ENCODE assay signal across 8 cellular contexts in genomic region chr2:95403204-95403721, GRCh38. TPM values are rescaled to one million over a fixed set of nuclear protein-coding genes. Genes with fewer than 3 reads are reported as not detected.
DNase-seq lines count a peak whose midpoint lies in the region; ATAC-seq and TF ChIP-seq lines count a peak whose summit lies in the region.
"Not testable (repeated sequence)": the region's sequence is repeated elsewhere in the genome, so short reads cannot be mapped to it uniquely, and the experiment has no call there.

No MANE protein-coding gene starts in this region.

- DNase-seq in ELF-1 (ENCODE audit: low read depth, low spot score) (peak; percentile 14), SKM-1 treated with dmso at 0.1 percent for 144 hours (lab: John Stamatoyannopoulos, UW; ENCODE audit: unreplicated experiment) (peak; percentile 52), amniotic stem cell (lab: John Stamatoyannopoulos, UW) (peak; percentile 4), glomerular visceral epithelial cell (ENCODE audit: extremely low spot score) (peak; percentile 42), superior temporal gyrus (ENCODE audit: extremely low spot score) (peak; percentile 60)
- DNase-seq in H9, result not testable (repeated sequence)
- peak in 7 of 10 donors; percentile 11 to 62 (median 24) for DNase-seq in naive thymus-derived CD8-positive, alpha-beta T cell

- H3K27me3 Mint-ChIP-seq in H9 (ENCODE audit: low read depth), result peaks cover 22% of the 10 kb centered on the region
- H3K27me3 Mint-ChIP-seq in naive thymus-derived CD8-positive, alpha-beta T cell, result not testable (repeated sequence)

- H4K20me1 ChIP-seq in H9 (ENCODE audit: control insufficient read depth, insufficient read depth, insufficient read length); Loucy (ENCODE audit: insufficient read depth, low read length, poor library complexity, severe bottlenecking): not testable (repeated sequence)

- not testable (repeated sequence) for H2BK20ac ChIP-seq in H9 (ENCODE audit: low read depth, low read length, poor library complexity, severe bottlenecking)

- H3K36me3 ChIP-seq in Loucy (ENCODE audit: insufficient read depth, low read length), result not testable (repeated sequence)

- no CpG with 5 or more reads among the region's 5 CpGs for WGBS in H9 (ENCODE audit: extremely low coverage, insufficient read length, low lambda C conversion rate)

- H3K9me3 ChIP-seq in H9 (ENCODE audit: control insufficient read depth, low read depth, low read length); Loucy (ENCODE audit: insufficient read depth, low read depth, low read length): not testable (repeated sequence)

- H3K23ac ChIP-seq in H9 (ENCODE audit: insufficient read length, low read depth, low read length), result not testable (repeated sequence)

- H3K36me3 Mint-ChIP-seq in H9 (ENCODE audit: insufficient read depth in 1 of 3, low read depth in 3 of 3); naive thymus-derived CD8-positive, alpha-beta T cell: not testable (repeated sequence)

- H3K14ac ChIP-seq in H9 (ENCODE audit: insufficient read depth, low read length), result not testable (repeated sequence)

- H3K9ac ChIP-seq in H9 (ENCODE audit: extremely low read depth, insufficient read length, low read length) (peak overlapping the region; percentile 88), Loucy (ENCODE audit: low read depth, low read length, poor library complexity, severe bottlenecking) (peak overlapping the region; percentile 96)

- not testable (repeated sequence) for H3K9me2 ChIP-seq in Loucy (replicated peaks; ENCODE audit: low read depth, low read length)

- H2BK120ac ChIP-seq in H9 (ENCODE audit: low read depth, low read length, poor library complexity, severe bottlenecking), result not testable (repeated sequence)

- TF ChIP-seq CTCF in H9 (conservative IDR thresholded peaks at IDR 0.05), result peak; percentile 42
- TF ChIP-seq CTCF in Loucy (conservative IDR thresholded peaks at IDR 0.05; ENCODE audit: low read length), result peak; percentile 60

- not testable (repeated sequence) for H3K79me2 ChIP-seq in H9 (ENCODE audit: insufficient read depth, low read length)
- H3K79me2 ChIP-seq in Loucy (ENCODE audit: insufficient read depth, low read length), result peaks cover 32% of the 10 kb centered on the region

- H3K4me1 ChIP-seq in H9 (ENCODE audit: insufficient read depth, low read length), result not testable (repeated sequence)
- peaks cover 16% of the 10 kb centered on the region for H3K4me1 ChIP-seq in Loucy (ENCODE audit: insufficient read depth, low read length, poor library complexity, severe bottlenecking)

- H3K4me1 Mint-ChIP-seq in H9, result peaks cover 12 to 16% of the 10 kb centered on the region in 2 experiments
- peaks cover 12 to 29% (median 27%) of the 10 kb centered on the region in 4 donors for H3K4me1 Mint-ChIP-seq in naive thymus-derived CD8-positive, alpha-beta T cell

- H3K56ac ChIP-seq in H9 (ENCODE audit: insufficient read length, low read depth, low read length), result not testable (repeated sequence)

- peak in 1 of 2 donors; percentile 21 for ATAC-seq in naive thymus-derived CD8-positive, alpha-beta T cell

- not testable (repeated sequence) for H3K23me2 ChIP-seq in H9 (ENCODE audit: insufficient read length, low read depth, low read length, poor library complexity, severe bottlenecking)

- H2AFZ ChIP-seq in H9 (ENCODE audit: low read length), result not testable (repeated sequence)
- H2AFZ ChIP-seq in Loucy (ENCODE audit: low read length), result peak overlapping the region; percentile 96

- not testable (repeated sequence) for H3K4ac ChIP-seq in H9 (ENCODE audit: low read depth, low read length)

- H3K79me1 ChIP-seq in H9 (ENCODE audit: insufficient read depth, low read depth, low read length, poor library complexity, severe bottlenecking), result not testable (repeated sequence)

- H3K27me3 ChIP-seq in H9 (ENCODE audit: insufficient read depth, low read length); Loucy (ENCODE audit: insufficient read depth, low read length, poor library complexity, severe bottlenecking): not testable (repeated sequence)

- not testable (repeated sequence) for H3K18ac ChIP-seq in H9 (ENCODE audit: insufficient read length, low read depth, low read length)

- not testable (repeated sequence) for H2BK12ac ChIP-seq in H9 (ENCODE audit: insufficient read length, low read depth, low read length)

- H3K4me3 Mint-ChIP-seq in H9, result peak overlapping the region; percentile 95 to 98
- H3K4me3 Mint-ChIP-seq in naive thymus-derived CD8-positive, alpha-beta T cell, result peak overlapping the region; percentile 94 to 98 (median 97)

- H3K27ac Mint-ChIP-seq in H9, result peak overlapping the region in 1 of 3 experiments; percentile 98; a peak in 3 of 7 replicates
- peak overlapping the region; percentile 81 to 98 (median 96) for H3K27ac Mint-ChIP-seq in naive thymus-derived CD8-positive, alpha-beta T cell

- H2BK15ac ChIP-seq in H9 (ENCODE audit: low read depth, low read length), result not testable (repeated sequence)

- not testable (repeated sequence) for H3F3A ChIP-seq in Loucy (ENCODE audit: low read depth)

- peak overlapping the region; percentile 99 for H3K4me3 ChIP-seq in Loucy (ENCODE audit: low read length, poor library complexity, severe bottlenecking)

- H3T11ph ChIP-seq in H9 (ENCODE audit: low read length), result not testable (repeated sequence)

- H3K9me3 Mint-ChIP-seq in H9; naive thymus-derived CD8-positive, alpha-beta T cell: not testable (repeated sequence)

- H4K91ac ChIP-seq in H9 (ENCODE audit: insufficient read length, low read depth, low read length), result peak overlapping the region; percentile 17

- H2AK5ac ChIP-seq in H9 (ENCODE audit: insufficient read length, low read length), result not testable (repeated sequence)

- not testable (repeated sequence) for H3K27ac ChIP-seq in H9 (ENCODE audit: insufficient read length, low read depth, low read length)

- not testable (repeated sequence) for H2BK5ac ChIP-seq in H9 (ENCODE audit: insufficient read length, low read length)

- POLR2A ChIA-PET in naive thymus-derived CD8-positive, alpha-beta T cell (lab: Charles Lee), result not testable (repeated sequence)

- H4K8ac ChIP-seq in H9 (replicated peaks; ENCODE audit: insufficient read length, low read depth, low read length), result not testable (repeated sequence)

- not testable (repeated sequence) for H4K5ac ChIP-seq in H9 (ENCODE audit: insufficient read length, low read depth, low read length)

- H3K4me2 ChIP-seq in H9 (ENCODE audit: insufficient read depth, insufficient read length, low read length) (peak overlapping the region; percentile 83), Loucy (ENCODE audit: low read depth, low read length, poor library complexity, severe bottlenecking) (peak overlapping the region; percentile 86)

RNA-seq across cellular contexts. Expression of gene FAHD2A, which starts 0.8 kb away (rescaled TPM):
- total RNA-seq in H9 (2021), result 36.9 and 39.8 TPM in 2 replicates
- 10 to 100 TPM; 30.8 to 35.2 TPM for total RNA-seq in naive thymus-derived CD8-positive, alpha-beta T cell
- polyA plus RNA-seq in naive thymus-derived CD8-positive, alpha-beta T cell, result 10 to 100 TPM; 19.3 to 21.5 (median 20.6) TPM
